ENCODE assay signal across 16 cellular contexts in genomic region chr12:69901141-69901900, GRCh38.
A peak's percentile ranks its signal among the peaks of the same experiment; 100 is the strongest.
DNase-seq lines count a peak whose midpoint lies in the region; TF ChIP-seq lines count a peak whose summit lies in the region.
"Had no signal": no experiment of that assay in that cellular context is flagged by ENCODE, and none has a peak within 500 bp of the region (broad histone marks: within the 10 kb centered on the region; RNA-seq: fewer than 3 reads in every experiment).

No MANE protein-coding gene starts in this region.

- peak overlapping the region; percentile 37 for H3K4me2 ChIP-seq in SU-DHL-6 (ENCODE audit: low read depth, low read length, poor library complexity, severe bottlenecking)
- no peak overlapping the region for H3K4me2 ChIP-seq in mesenchymal stem cell (ENCODE audit: low read length, poor library complexity, severe bottlenecking)
- H3K4me2 ChIP-seq: hepatocyte had no signal

- H3K4me1 Mint-ChIP-seq in type B pancreatic cell (ENCODE audit: unreplicated experiment): peaks cover 40% of the 10 kb centered on the region
- H3K4me1 Mint-ChIP-seq: CD8-positive, alpha-beta memory T cell had no signal

- no peak overlapping the region for H2BK120ac ChIP-seq in mesenchymal stem cell (ENCODE audit: low read depth, low read length)

- no peak overlapping the region for H3K4me3 ChIP-seq in SU-DHL-6 (ENCODE audit: insufficient read depth, low read length, poor library complexity, severe bottlenecking)
- H3K4me3 ChIP-seq in mesenchymal stem cell (ENCODE audit: insufficient read depth in 1 of 2, low read depth in 1 of 2, low read length in 2 of 2): no peak overlapping the region
- H3K4me3 ChIP-seq in WERI-Rb-1 (ENCODE audit: low read depth, low read length): no peak overlapping the region
- H3K4me3 ChIP-seq: adrenal gland, esophagus muscularis mucosa, hepatocyte, right lobe of liver, transverse colon had no signal

- no peak overlapping the region for H2AK5ac ChIP-seq in mesenchymal stem cell (ENCODE audit: low read length, severe bottlenecking)

- H3K79me2 ChIP-seq in SU-DHL-6 (ENCODE audit: insufficient read depth, low read length): no peaks in the 10 kb centered on the region
- H3K79me2 ChIP-seq: hepatocyte had no signal

- no CpG with 5 or more reads among the region's 1 CpG for WGBS in mesenchymal stem cell

- H3K27ac ChIP-seq in SU-DHL-6 (ENCODE audit: low read depth, low read length): peak overlapping the region; percentile 33; the same call in 1 of the 2 replicates
- H3K27ac ChIP-seq in mesenchymal stem cell (ENCODE audit: low read length, poor library complexity, severe bottlenecking): peak overlapping the region; percentile 52
- H3K27ac ChIP-seq in WERI-Rb-1: no peak overlapping the region
- H3K27ac ChIP-seq: adrenal gland, esophagus muscularis mucosa, hepatocyte, right lobe of liver, transverse colon had no signal

- no peak overlapping the region for H3K18ac ChIP-seq in mesenchymal stem cell (ENCODE audit: low read depth in 1 of 2, low read length in 2 of 2)

- H2BK5ac ChIP-seq in mesenchymal stem cell (ENCODE audit: low read depth, low read length, poor library complexity, severe bottlenecking): no peak overlapping the region

- no peak overlapping the region for H4K8ac ChIP-seq in mesenchymal stem cell (ENCODE audit: low read length)

- no peak for TF ChIP-seq CTCF in SU-DHL-6 (IDR thresholded peaks at IDR 0.05; ENCODE audit: insufficient read depth, low read length, poor library complexity, severe bottlenecking)
- no peak for TF ChIP-seq CTCF in type B pancreatic cell (conservative IDR thresholded peaks at IDR 0.05)
- no peak for TF ChIP-seq CTCF in WERI-Rb-1 (IDR thresholded peaks at IDR 0.05; ENCODE audit: low read depth, low read length)

- peaks cover 23% of the 10 kb centered on the region for H3F3A ChIP-seq in SU-DHL-6 (ENCODE audit: insufficient read depth)

- no peaks in the 10 kb centered on the region for H4K20me1 ChIP-seq in SU-DHL-6 (ENCODE audit: low read depth, low read length)

- H3K4me1 ChIP-seq in mesenchymal stem cell (ENCODE audit: control insufficient read depth, insufficient read depth, low read depth, low read length): peaks cover 11% of the 10 kb centered on the region
- H3K4me1 ChIP-seq: right lobe of liver had no signal

- H3K79me1 ChIP-seq in mesenchymal stem cell (replicated peaks; ENCODE audit: low read length, poor library complexity, severe bottlenecking): no peaks in the 10 kb centered on the region

- H3K27ac Mint-ChIP-seq in type B pancreatic cell: no peak overlapping the region
- H3K27ac Mint-ChIP-seq: CD8-positive, alpha-beta memory T cell; H9 had no signal

- no peak overlapping the region for H3K4me3 Mint-ChIP-seq in type B pancreatic cell
- H3K4me3 Mint-ChIP-seq: brain; CD8-positive, alpha-beta memory T cell; H9 had no signal

- H3K27me3 Mint-ChIP-seq in type B pancreatic cell: no peaks in the 10 kb centered on the region

- H3K4ac ChIP-seq in mesenchymal stem cell (ENCODE audit: low read depth in 1 of 2, low read length in 2 of 2): no peak overlapping the region

- H2BK15ac ChIP-seq in mesenchymal stem cell (ENCODE audit: low read depth, poor library complexity, severe bottlenecking): no peak overlapping the region

- no peak overlapping the region for H3K23ac ChIP-seq in mesenchymal stem cell (ENCODE audit: low read length in 2 of 2)

- H3K36me3 ChIP-seq in SU-DHL-6 (ENCODE audit: low read length) (no peaks in the 10 kb centered on the region), mesenchymal stem cell (ENCODE audit: control insufficient read depth in 1 of 2, insufficient read depth in 2 of 2, low read depth in 1 of 2, low read length in 2 of 2) (no peaks in the 10 kb centered on the region), WERI-Rb-1 (no peaks in the 10 kb centered on the region)
- H3K36me3 ChIP-seq: adrenal gland, esophagus muscularis mucosa, right lobe of liver, transverse colon had no signal

- H3K27me3 ChIP-seq in SU-DHL-6 (ENCODE audit: low read length) (no peaks in the 10 kb centered on the region), mesenchymal stem cell (ENCODE audit: control insufficient read depth in 1 of 2, insufficient read depth in 1 of 2, low read length in 2 of 2) (no peaks in the 10 kb centered on the region), WERI-Rb-1 (ENCODE audit: insufficient read depth, low read depth, severe bottlenecking) (no peaks in the 10 kb centered on the region)
- H3K27me3 ChIP-seq: adrenal gland, esophagus muscularis mucosa, hepatocyte, right lobe of liver, transverse colon had no signal

- H3K14ac ChIP-seq in mesenchymal stem cell (ENCODE audit: low read length in 2 of 2): no peak overlapping the region

- no peak overlapping the region for H4K91ac ChIP-seq in mesenchymal stem cell (ENCODE audit: low read length)

- no peak overlapping the region for H2AFZ ChIP-seq in SU-DHL-6 (ENCODE audit: low read depth, low read length, severe bottlenecking)
- H2AFZ ChIP-seq in mesenchymal stem cell (ENCODE audit: low read depth, low read length): no peak overlapping the region
- H2AFZ ChIP-seq: hepatocyte had no signal

- H2BK12ac ChIP-seq in mesenchymal stem cell (ENCODE audit: low read length in 2 of 2): no peak overlapping the region

- H3K9me3 Mint-ChIP-seq in type B pancreatic cell: no peaks in the 10 kb centered on the region
- H3K9me3 Mint-ChIP-seq: CD8-positive, alpha-beta memory T cell; H9 had no signal

- H3K36me3 Mint-ChIP-seq in type B pancreatic cell: no peaks in the 10 kb centered on the region
- H3K36me3 Mint-ChIP-seq: brain; CD8-positive, alpha-beta memory T cell had no signal

- no peaks in the 10 kb centered on the region for H3K9me2 ChIP-seq in SU-DHL-6 (replicated peaks; ENCODE audit: insufficient read depth, low read length)

- DNase-seq in NCI-H2171 treated with DMSO at 0.1 percent for 48 hours (lab: John Stamatoyannopoulos, UW) (peak; percentile 20), NCI-H2171 (lab: John Stamatoyannopoulos, UW) (no peak), NCI-H524 treated with DMSO at 0.1 percent for 48 hours (lab: John Stamatoyannopoulos, UW) (peak; percentile 51), mesenchymal stem cell (no peak), type B pancreatic cell (ENCODE audit: extremely low spot score, unreplicated experiment) (no peak), WERI-Rb-1 (no peak), T-helper 2 cell (no peak)

- H3K9me3 ChIP-seq in SU-DHL-6 (ENCODE audit: insufficient read depth, low read length) (no peaks in the 10 kb centered on the region), mesenchymal stem cell (ENCODE audit: control insufficient read depth, low read length) (no peaks in the 10 kb centered on the region), WERI-Rb-1 (ENCODE audit: severe bottlenecking) (no peaks in the 10 kb centered on the region)
- H3K9me3 ChIP-seq: adrenal gland, esophagus muscularis mucosa, right lobe of liver, transverse colon had no signal

- H3K9ac ChIP-seq in SU-DHL-6 (ENCODE audit: low read length) (no peak overlapping the region), mesenchymal stem cell (ENCODE audit: low read length) (no peak overlapping the region)

Comparison
In these comparisons a context has a peak if more than half of its experiments do, and no peak if none do; other contexts are left out.
1. DNase-seq: peak in NCI-H2171 treated with DMSO at 0.1 percent for 48 hours (single experiment) and NCI-H524 treated with DMSO at 0.1 percent for 48 hours (single experiment); none in NCI-H2171 (single experiment), mesenchymal stem cell (single experiment), type B pancreatic cell (single experiment), WERI-Rb-1 (single experiment) and T-helper 2 cell (0 of 5).